ENCODE assay signal across 15 cellular contexts in genomic region chr17:6879576-6879975, GRCh38. TPM values are rescaled to one million over a fixed set of nuclear protein-coding genes. Genes with fewer than 3 reads are reported as not detected.
"Had no signal": no experiment of that assay in that cellular context is flagged by ENCODE, and none has a peak within 500 bp of the region (broad histone marks: within the 10 kb centered on the region; RNA-seq: fewer than 3 reads in every experiment).

No MANE protein-coding gene starts in this region.

RNA-seq across cellular contexts. Expression of gene TEKT1, which starts 48.0 kb away (rescaled TPM):
- total RNA-seq: activated CD4-positive, alpha-beta memory T cell treated with anti-CD3 and anti-CD28 coated beads, Interleukin-2, amount 10 ng/mL, durations not matched to agents 7 days and 5 days; activated CD4-positive, alpha-beta T cell treated with anti-CD3 and anti-CD28 coated beads for 36 hours; activated CD4-positive, alpha-beta T cell treated with anti-CD3 and anti-CD28 coated beads, Interleukin-2, amount 10 ng/mL, durations not matched to agents 7 days and 5 days; activated CD8-positive, alpha-beta memory T cell treated with anti-CD3 and anti-CD28 coated beads, Interleukin-2, amount 10 ng/mL, durations not matched to agents 7 days and 5 days; activated CD8-positive, alpha-beta T cell treated with anti-CD3 and anti-CD28 coated beads, Interleukin-2, amount 10 ng/mL, durations not matched to agents 7 days and 5 days; activated naive CD8-positive, alpha-beta T cell treated with anti-CD3 and anti-CD28 coated beads, Interleukin-2, amount 10 ng/mL, durations not matched to agents 7 days and 5 days; activated T-helper 2 cell treated with anti-CD3 and anti-CD28 coated beads, Interferon-gamma antibody, Interleukin-2, Interleukin-4, amounts not matched to agents 10 μg/mL and 5 μg/mL and 100 μg/mL, durations not matched to agents 14 hours and 24 hours and 36 hours; ascending aorta; body of pancreas; breast epithelium; cardiac muscle cell; T-cell; T-helper 1 cell treated with Interleukin-12 subunit alpha and Interleukin-12 subunit beta and Interleukin-4 antibody, amounts not matched to agents 30 ng/mL and 1 ng/mL, for 36 hours; T-helper 2 cell treated with Interferon-gamma antibody and Interleukin-4, amounts not matched to agents 100 ng/mL and 5 ng/mL, for 36 hours had no signal
- polyA plus RNA-seq: adipose tissue, cardiac muscle cell had no signal
